Comparison of ENCODE assay signal across 8 cellular contexts in genomic region chr5:69234457-69235268, GRCh38. TPM values are rescaled to one million over a fixed set of nuclear protein-coding genes. Genes with fewer than 3 reads are reported as not detected.
DNase-seq lines count a peak whose midpoint lies in the region; ATAC-seq, FAIRE-seq and TF ChIP-seq lines count a peak whose summit lies in the region.

Gene CDK7, plus strand, starts transcription at chr5:69234886. Its CDS starts 90 bp downstream, at chr5:69234976.

- H3K4me3 ChIP-seq in body of pancreas (peak within 1 kb of the TSS; percentile 85 to 99), sigmoid colon (peak within 1 kb of the TSS; percentile 71 to 92 (median 74))

- no peak for TF ChIP-seq CTCF in 22Rv1 (IDR thresholded peaks at IDR 0.05)
- TF ChIP-seq CTCF in body of pancreas (IDR thresholded peaks at IDR 0.05): no peak
- TF ChIP-seq CTCF in sigmoid colon (IDR thresholded peaks at IDR 0.05): no peak

- TF ChIP-seq EP300 in sigmoid colon (IDR thresholded peaks at IDR 0.05): no peak

- H3K9me3 ChIP-seq in body of pancreas: no peaks in the 10 kb centered on the region
- no peaks in the 10 kb centered on the region for H3K9me3 ChIP-seq in sigmoid colon

- H3K27ac ChIP-seq in 22Rv1 (peak within 1 kb of the TSS; percentile 80), body of pancreas (peak within 1 kb of the TSS; percentile 13 to 89 (median 74)), sigmoid colon (peak within 1 kb of the TSS; percentile 81 to 89 (median 84))

- DNase-seq in NCI-H2107 treated with DMSO at 0.1 percent for 48 hours (lab: John Stamatoyannopoulos, UW; ENCODE audit: unreplicated experiment) (peak; percentile 65), body of pancreas (peak; percentile 90 to 94 (median 93)), iPS DF 4.7 (ENCODE audit: extremely low read depth, low spot score) (peak; percentile 64), sigmoid colon (peak; percentile 95)

- H3K36me3 ChIP-seq in body of pancreas (replicated peaks in 1 of 2; ENCODE audit: insufficient read depth in 1 of 2, low read depth in 2 of 2): no peaks in the 10 kb centered on the region
- H3K36me3 ChIP-seq in sigmoid colon: peaks cover 0 to 34% (median 3%) of the 10 kb centered on the region in 4 donors

- H3K4me1 ChIP-seq in body of pancreas: peaks cover 14% of the 10 kb centered on the region
- H3K4me1 ChIP-seq in sigmoid colon: peaks cover 0 to 31% (median 24%) of the 10 kb centered on the region in 4 donors

- intact Hi-C loops in body of pancreas (cut with DNase I): no loop called here
- intact Hi-C loops in sigmoid colon (cut with DNase I): loop anchor here (2.0 kb wide), 2 partner anchors 16 to 68 kb away; partner anchors contain the start of gene CCNB1

- ATAC-seq in GM18520 (IDR thresholded peaks at IDR 0.05; ENCODE audit: unreplicated experiment) (peak; percentile 91), HG03064 (IDR thresholded peaks at IDR 0.05; ENCODE audit: low read depth, unreplicated experiment) (peak; percentile 95), body of pancreas (peak; percentile 99)

- TF ChIP-seq POLR2A in body of pancreas (IDR thresholded peaks at IDR 0.05) (peak in 2 of 3 donors; percentile 74 to 76), sigmoid colon (IDR thresholded peaks at IDR 0.05) (no peak)

- H3K27me3 ChIP-seq in body of pancreas: no peaks in the 10 kb centered on the region
- no peaks in the 10 kb centered on the region for H3K27me3 ChIP-seq in sigmoid colon

- 0% methylated on average over 14 to 49 of the region's 49 CpGs for WGBS in body of pancreas, 2 donors
- 0 to 1% methylated on average over 49 of the region's 49 CpGs for WGBS in sigmoid colon, 2 donors

- peak; percentile 47 for FAIRE-seq in TTC549 (lab: Jason Lieb, UNC)

RNA-seq across cellular contexts. Expression of gene CDK7, which starts in this region (rescaled TPM):
- total RNA-seq in body of pancreas (10 to 100 TPM in 1 of 2 donors, 1 to 10 TPM in 1; 4.0 to 14.5 TPM), sigmoid colon (10 to 100 TPM in 3 of 4 donors, 1 to 10 TPM in 1; 7.2 to 18.5 (median 13.8) TPM)
- 10 to 100 TPM; 23.4 to 35.1 (median 25.8) TPM for polyA plus RNA-seq in sigmoid colon

Comparison
In these comparisons a context has a peak if more than half of its experiments do, and no peak if none do; other contexts are left out.
1. Peak in every context shown above with its lines: DNase-seq, ATAC-seq, H3K4me3 ChIP-seq and H3K27ac ChIP-seq.
2. POLR2A ChIP-seq: peak in body of pancreas (2 of 3); none in sigmoid colon (0 of 2).